In genomic region chr9:131804826-131805225, GRCh38 we compare ENCODE assay signal across 16 cellular contexts.
A peak's percentile ranks its signal among the peaks of the same experiment; 100 is the strongest.
DNase-seq lines count a peak whose midpoint lies in the region; ATAC-seq, FAIRE-seq and TF ChIP-seq lines count a peak whose summit lies in the region.
"Had no signal": no experiment of that assay in that cellular context is flagged by ENCODE, and none has a peak within 500 bp of the region (broad histone marks: within the 10 kb centered on the region; RNA-seq: fewer than 3 reads in every experiment).

No MANE protein-coding gene starts in this region.

- H2AK5ac ChIP-seq in mesendoderm (ENCODE audit: low read length): no peak overlapping the region

- no peak overlapping the region for H4K8ac ChIP-seq in mesendoderm (ENCODE audit: low read depth, low read length)

- no peak overlapping the region for H3K4me2 ChIP-seq in mesendoderm (ENCODE audit: low read length)

- FAIRE-seq in HTR-8/SVneo (lab: Jason Lieb, UNC): no peak

- no peaks in the 10 kb centered on the region for H3K79me2 ChIP-seq in mesendoderm (ENCODE audit: control insufficient read depth, insufficient read depth, low read length)

- peak; percentile 25 for DNase-seq in DMS153 treated with DMSO at 0.1 percent for 48 hours (lab: John Stamatoyannopoulos, UW; ENCODE audit: unreplicated experiment)
- peak; percentile 86 for DNase-seq in NCI-H1105 treated with DMSO at 0.1 percent for 48 hours (lab: John Stamatoyannopoulos, UW)
- DNase-seq in NCI-H345 treated with DMSO at 0.1 percent for 48 hours (lab: John Stamatoyannopoulos, UW; ENCODE audit: unreplicated experiment): peak; percentile 34
- DNase-seq in chondrocyte (ENCODE audit: low spot score): peak; percentile 29
- no peak for DNase-seq in mesendoderm
- DNase-seq in HTR-8/SVneo (ENCODE audit: insufficient read length, low spot score): no peak
- DNase-seq: KBM-7, NCI-H187, NCI-H226, NCI-H82, T-helper 1 cell, T1000 had no signal

- H3K36me3 Mint-ChIP-seq in chondrocyte (ENCODE audit: low read depth): no peaks in the 10 kb centered on the region

- H3K56ac ChIP-seq in mesendoderm (ENCODE audit: low read length): no peak overlapping the region

- no peaks in the 10 kb centered on the region for H3K27me3 ChIP-seq in mesendoderm (ENCODE audit: insufficient read depth, low read length, poor library complexity)

- H3K79me1 ChIP-seq in mesendoderm (ENCODE audit: low read length): no peaks in the 10 kb centered on the region

- no peak overlapping the region for H3K23ac ChIP-seq in mesendoderm (ENCODE audit: low read length)

- no peaks in the 10 kb centered on the region for H3K36me3 ChIP-seq in mesendoderm (ENCODE audit: control insufficient read depth, insufficient read depth, low read length)

- H3K4me3 ChIP-seq in mesendoderm (ENCODE audit: low read length): no peak overlapping the region

- no peak overlapping the region for H3K18ac ChIP-seq in mesendoderm (ENCODE audit: low read length)

- no peak overlapping the region for H3K4me3 Mint-ChIP-seq in chondrocyte (ENCODE audit: unreplicated experiment)

- no peaks in the 10 kb centered on the region for H3K4me1 Mint-ChIP-seq in chondrocyte (ENCODE audit: low read depth)

- H3K27ac ChIP-seq in mesendoderm (ENCODE audit: low read depth, low read length): no peak overlapping the region
- H3K27ac ChIP-seq: C4-2B had no signal

- H2BK120ac ChIP-seq in mesendoderm (ENCODE audit: low read depth, low read length): no peak overlapping the region

- H3K4me1 ChIP-seq in mesendoderm (ENCODE audit: control insufficient read depth, low read depth, low read length): no peaks in the 10 kb centered on the region

- H3K27ac Mint-ChIP-seq in chondrocyte (ENCODE audit: unreplicated experiment): no peak overlapping the region

- WGBS in mesendoderm (ENCODE audit: extremely low coverage, insufficient coverage, low lambda C conversion rate): no CpG with 5 or more reads among the region's 3 CpGs

- ATAC-seq in GM18861 (IDR thresholded peaks at IDR 0.05; ENCODE audit: unreplicated experiment) (no peak), HG02763 (IDR thresholded peaks at IDR 0.05; ENCODE audit: unreplicated experiment) (no peak)
- ATAC-seq: HCT116 had no signal

- H3K9me3 Mint-ChIP-seq in chondrocyte (ENCODE audit: low read depth): no peaks in the 10 kb centered on the region

- no peak overlapping the region for H2BK15ac ChIP-seq in mesendoderm (replicated peaks; ENCODE audit: low read depth)

- TF ChIP-seq CTCF in chondrocyte (IDR thresholded peaks at IDR 0.05): no peak

- H3K4ac ChIP-seq in mesendoderm (ENCODE audit: low read depth, low read length): no peak overlapping the region

- H3K27me3 Mint-ChIP-seq in chondrocyte (ENCODE audit: low read depth): peaks cover 75% of the 10 kb centered on the region

- no peak overlapping the region for H3K9ac ChIP-seq in mesendoderm (ENCODE audit: low read length)

- no peak overlapping the region for H4K5ac ChIP-seq in mesendoderm (ENCODE audit: low read length)

- H2BK5ac ChIP-seq in mesendoderm (ENCODE audit: low read length): no peak overlapping the region

Comparison
In these comparisons a context has a peak if more than half of its experiments do, and no peak if none do; other contexts are left out.
1. DNase-seq: peak in DMS153 treated with DMSO at 0.1 percent for 48 hours (single experiment), NCI-H1105 treated with DMSO at 0.1 percent for 48 hours (single experiment), NCI-H345 treated with DMSO at 0.1 percent for 48 hours (single experiment) and chondrocyte (single experiment); none in mesendoderm (single experiment) and HTR-8/SVneo (single experiment).